1 cellular context compared by ENCODE assay signal in genomic region chr1:28412731-28413130, GRCh38.
TF ChIP-seq lines count a peak whose summit lies in the region.

No MANE protein-coding gene starts in this region.

TF ChIP-seq in K562, 482 proteins besides CTCF, POLR2A, EP300 and RAD21 (continued from another document):
- TF ChIP-seq VEZF1 (CRISPR knock-in tag; IDR thresholded peaks at IDR 0.05) (peak; percentile 68), ZNF586 (CRISPR knock-in tag; conservative IDR thresholded peaks at IDR 0.05) (no peak), ARID3B (CRISPR knock-in tag; IDR thresholded peaks at IDR 0.05; ENCODE audit: borderline replicate concordance) (no peak), GMEB1 (CRISPR knock-in tag; IDR thresholded peaks at IDR 0.05) (peak; percentile 23; the same call in 1 of the 2 replicates)
